ENCODE assay signal across 12 cellular contexts in genomic region chr1:202158810-202159533, GRCh38. TPM values are rescaled to one million over a fixed set of nuclear protein-coding genes. Genes with fewer than 3 reads are reported as not detected.
DNase-seq lines count a peak whose midpoint lies in the region; ATAC-seq, FAIRE-seq and TF ChIP-seq lines count a peak whose summit lies in the region.
"Had no signal": no experiment of that assay in that cellular context is flagged by ENCODE, and none has a peak within 500 bp of the region (broad histone marks: within the 10 kb centered on the region; RNA-seq: fewer than 3 reads in every experiment).

No MANE protein-coding gene starts in this region.

- no peaks in the 10 kb centered on the region for H3K9me3 ChIP-seq in GM12878 (replicated peaks; ENCODE audit: control insufficient read depth, insufficient read depth, low read length)
- H3K9me3 ChIP-seq in stomach: no peaks in the 10 kb centered on the region
- no peaks in the 10 kb centered on the region for H3K9me3 ChIP-seq in trophoblast cell (ENCODE audit: insufficient read depth, low read depth, low read length)
- H3K9me3 ChIP-seq: left lung had no signal

- no peaks in the 10 kb centered on the region for H3K79me1 ChIP-seq in trophoblast cell (ENCODE audit: low read length)

- CTCF ChIA-PET in GM12878 (lab: Yijun Ruan, JAX): interaction anchor here (0.7 to 9.2 kb wide), 8 partner anchors 12 to 181 kb away, joined by 3 to 171 read pairs (median 8); no protein-coding TSS in a partner anchor

- H3K23ac ChIP-seq in trophoblast cell (ENCODE audit: low read length): no peak overlapping the region

- no peak overlapping the region for H2BK120ac ChIP-seq in trophoblast cell (ENCODE audit: insufficient read depth, low read length, poor library complexity)

- peaks cover 8 to 14% of the 10 kb centered on the region in 2 experiments; a peak in 3 of 4 replicates for H3K36me3 ChIP-seq in GM12878 (ENCODE audit: control insufficient read depth in 2 of 2, insufficient read depth in 2 of 2, low read length in 1 of 2)
- H3K36me3 ChIP-seq in stomach: peaks cover 0 to 5% (median 0%) of the 10 kb centered on the region in 4 donors
- H3K36me3 ChIP-seq in trophoblast cell (ENCODE audit: control insufficient read depth in 1 of 2, insufficient read depth in 2 of 2, low read length in 2 of 2): no peaks in the 10 kb centered on the region

- TF ChIP-seq EP300 in GM12878 (IDR thresholded peaks at IDR 0.05; ENCODE audit: borderline replicate concordance in 1 of 2, control insufficient read depth in 1 of 2, low read depth in 2 of 2, low read length in 2 of 2) (no peak), stomach (IDR thresholded peaks at IDR 0.05) (no peak)

- H3K36me3 Mint-ChIP-seq in activated CD4-positive, alpha-beta T cell treated with anti-CD3 and anti-CD28 coated beads, Interleukin-2, amount 10 ng/mL, durations not matched to agents 24 days and 14 days (ENCODE audit: low read depth): peaks cover 62% of the 10 kb centered on the region

- SMC1A ChIA-PET in GM12878 (lab: Charles Lee; ENCODE audit: uncharacterized antibody, unreplicated experiment): interaction anchor here (2.4 kb wide), 1 partner anchor 16 kb away, joined by 11 read pairs; the partner anchor contains the start of gene ARL8A

- TF ChIP-seq POLR2A in GM12878 (IDR thresholded peaks at IDR 0.05; ENCODE audit: low read depth, low read length): no peak; the same call in 1 of the 2 replicates
- no peak for TF ChIP-seq POLR2A in stomach (IDR thresholded peaks at IDR 0.05)

- no peak overlapping the region for H3K18ac ChIP-seq in trophoblast cell (ENCODE audit: low read length)

- no peaks in the 10 kb centered on the region for H4K20me1 ChIP-seq in GM12878 (ENCODE audit: control insufficient read depth, insufficient read depth)

- in situ Hi-C loops in GM12878 (cut with MboI): no loop called here

- H3K9ac ChIP-seq in GM12878 (ENCODE audit: control insufficient read depth, insufficient read depth, low read length) (peak overlapping the region; percentile 100), trophoblast cell (ENCODE audit: low read length) (no peak overlapping the region)

- FAIRE-seq in GM12878 (lab: Jason Lieb, UNC): no peak
- FAIRE-seq: TTC549 had no signal

- H3K14ac ChIP-seq in trophoblast cell (ENCODE audit: low read length): no peak overlapping the region

- peak overlapping the region; percentile 85 for H3K4me3 ChIP-seq in GM12878
- peak overlapping the region; percentile 26 to 39 (median 35) for H3K4me3 ChIP-seq in stomach
- no peak overlapping the region for H3K4me3 ChIP-seq in trophoblast cell (ENCODE audit: low read depth, low read length)

- TF ChIP-seq RAD21 in GM12878 (IDR thresholded peaks at IDR 0.05; ENCODE audit: insufficient read depth, low read depth, low read length): no peak

- H2BK5ac ChIP-seq in trophoblast cell (ENCODE audit: low read depth, low read length, poor library complexity): no peak overlapping the region

- POLR2A ChIA-PET in GM12878 (lab: Charles Lee): interaction anchor here (0.6 to 3.0 kb wide), 5 partner anchors 12 to 1723 kb away, joined by 3 to 15 read pairs (median 6); partner anchors contain the start of gene ELF3

- peak; percentile 76 for DNase-seq in activated CD4-positive, alpha-beta T cell treated with anti-CD3 and anti-CD28 coated beads, Interleukin-2, amount 10 ng/mL, durations not matched to agents 24 days and 14 days
- DNase-seq in activated CD4-positive, alpha-beta T cell treated with anti-CD3 and anti-CD28 coated beads, Interleukin-2, amount 50 U/mL, for 4 hours: no peak
- DNase-seq in NOMO-1 treated with dmso at 0.1 percent for 144 hours (lab: John Stamatoyannopoulos, UW; ENCODE audit: unreplicated experiment) (peak; percentile 32), GM12878 (ENCODE audit: low read depth, low spot score) (no peak), stomach (no peak), trophoblast cell (no peak)
- DNase-seq: left lung had no signal

- H2BK12ac ChIP-seq in trophoblast cell (ENCODE audit: low read length): no peak overlapping the region

- peaks cover 49% of the 10 kb centered on the region for H3K4me1 ChIP-seq in GM12878 (ENCODE audit: control insufficient read depth, insufficient read depth, low read length)
- H3K4me1 ChIP-seq in stomach: peaks cover 0 to 35% (median 14%) of the 10 kb centered on the region in 4 donors
- H3K4me1 ChIP-seq in trophoblast cell (ENCODE audit: control insufficient read depth in 1 of 2, insufficient read depth in 2 of 2, low read length in 2 of 2): peaks cover 4 to 12% of the 10 kb centered on the region in 2 experiments

- H2AFZ ChIP-seq in GM12878 (ENCODE audit: control insufficient read depth, low read depth, low read length) (no peak overlapping the region; the same call in 1 of the 2 replicates), trophoblast cell (ENCODE audit: insufficient read depth, low read length, poor library complexity) (no peak overlapping the region)

- no peak overlapping the region for H3K4ac ChIP-seq in trophoblast cell (ENCODE audit: low read depth, low read length)

- H3K27me3 ChIP-seq in GM12878 (replicated peaks in 1 of 2; ENCODE audit: control insufficient read depth in 2 of 2, insufficient read depth in 2 of 2, low read length in 1 of 2) (no peaks in the 10 kb centered on the region), stomach (peaks cover 0 to 4% (median 0%) of the 10 kb centered on the region in 3 donors), trophoblast cell (ENCODE audit: insufficient read depth, low read length) (no peaks in the 10 kb centered on the region)
- H3K27me3 ChIP-seq: left lung had no signal

- H3K4me2 ChIP-seq in GM12878 (ENCODE audit: control insufficient read depth, insufficient read depth) (peak overlapping the region; percentile 100), trophoblast cell (ENCODE audit: low read length) (no peak overlapping the region)

- intact Hi-C loops in activated CD4-positive, alpha-beta T cell treated with anti-CD3 and anti-CD28 coated beads, Interleukin-2, amount 10 ng/mL, durations not matched to agents 24 days and 14 days (cut with micrococcal nuclease): no loop called here
- intact Hi-C loops in GM12878 (cut with micrococcal nuclease; ENCODE audit: unreplicated experiment) (no loop called here), stomach (cut with DNase I; ENCODE audit: low total_unique reads) (no loop called here)

- H4K8ac ChIP-seq in trophoblast cell (ENCODE audit: low read depth, low read length): no peak overlapping the region

- no peaks in the 10 kb centered on the region for H3K27me3 Mint-ChIP-seq in activated CD4-positive, alpha-beta T cell treated with anti-CD3 and anti-CD28 coated beads, Interleukin-2, amount 10 ng/mL, durations not matched to agents 24 days and 14 days

- H3K9me3 Mint-ChIP-seq in activated CD4-positive, alpha-beta T cell treated with anti-CD3 and anti-CD28 coated beads, Interleukin-2, amount 10 ng/mL, durations not matched to agents 24 days and 14 days: no peaks in the 10 kb centered on the region

- H3K27ac ChIP-seq in GM12878 (ENCODE audit: control insufficient read depth, insufficient read depth): peak overlapping the region; percentile 97
- H3K27ac ChIP-seq in stomach: peak overlapping the region in 3 of 5 donors; percentile 74 to 84 (median 80)
- H3K27ac ChIP-seq in trophoblast cell (ENCODE audit: low read depth, low read length): no peak overlapping the region

- peak; percentile 43 to 70 (median 49) for TF ChIP-seq CTCF in GM12878 (IDR thresholded peaks at IDR 0.05 in 2 of 3, conservative IDR thresholded peaks at IDR 0.05 in 1 of 3; ENCODE audit: control insufficient read depth in 2 of 3, extremely low read depth in 1 of 3, insufficient read depth in 1 of 3, low read depth in 3 of 3, low read length in 3 of 3)
- TF ChIP-seq CTCF in stomach (IDR thresholded peaks at IDR 0.05): no peak

- TSS peak; percentile 83 for BruUV-seq in GM12878 (replicated peaks; lab: Mats Ljungman, UMichigan)

- H3K79me2 ChIP-seq in GM12878 (ENCODE audit: control insufficient read depth, insufficient read depth, low read length) (peaks cover 35% of the 10 kb centered on the region), trophoblast cell (ENCODE audit: control insufficient read depth, insufficient read depth, low read length, poor library complexity) (no peaks in the 10 kb centered on the region)

- H2AK5ac ChIP-seq in trophoblast cell (ENCODE audit: low read length): no peak overlapping the region

- peaks cover 69% of the 10 kb centered on the region for H3K4me1 Mint-ChIP-seq in activated CD4-positive, alpha-beta T cell treated with anti-CD3 and anti-CD28 coated beads, Interleukin-2, amount 10 ng/mL, durations not matched to agents 24 days and 14 days

- RAD21 ChIA-PET in GM12878 (lab: Charles Lee; ENCODE audit: unreplicated experiment): interaction anchor here (0.6 to 2.6 kb wide), 7 partner anchors 15 to 170 kb away, joined by 3 to 11 read pairs (median 3); partner anchors contain the start of genes ARL8A, ELF3 and GPR37L1

- 14% methylated on average over 8 of the region's 10 CpGs for WGBS in GM12878 (ENCODE audit: insufficient coverage, insufficient replicate concordance, low lambda C conversion rate, missing lambda C conversion rate)
- 77 to 84% (median 79%) methylated on average over 5 to 10 of the region's 10 CpGs for WGBS in stomach, 5 donors
- no CpG with 5 or more reads among the region's 10 CpGs for WGBS in trophoblast cell (ENCODE audit: extremely low coverage, insufficient coverage, insufficient read length)

- peak overlapping the region; percentile 97 for H3K27ac Mint-ChIP-seq in activated CD4-positive, alpha-beta T cell treated with anti-CD3 and anti-CD28 coated beads, Interleukin-2, amount 10 ng/mL, durations not matched to agents 24 days and 14 days

- no peak overlapping the region for H4K91ac ChIP-seq in trophoblast cell (ENCODE audit: low read depth, low read length)

- H3K4me3 Mint-ChIP-seq in activated CD4-positive, alpha-beta T cell treated with anti-CD3 and anti-CD28 coated beads, Interleukin-2, amount 10 ng/mL, durations not matched to agents 24 days and 14 days: peak overlapping the region; percentile 99

- ATAC-seq in GM12878 (peak; percentile 48), HG03039 (IDR thresholded peaks at IDR 0.05; ENCODE audit: unreplicated experiment) (no peak), HG02970 (IDR thresholded peaks at IDR 0.05; ENCODE audit: low FRiP score, unreplicated experiment) (no peak)
- ATAC-seq: left lung had no signal

- H4K12ac ChIP-seq in trophoblast cell (ENCODE audit: low read depth, low read length): no peak overlapping the region

RNA-seq across cellular contexts. Expression of gene PTPN7, which starts 1.4 kb away (rescaled TPM):
- 475 and 478 TPM in 2 replicates for total RNA-seq in activated CD4-positive, alpha-beta T cell treated with anti-CD3 and anti-CD28 coated beads, Interleukin-2, amount 10 ng/mL, durations not matched to agents 24 days and 14 days
- 135 and 145 TPM in 2 replicates for total RNA-seq in GM12878 (2013; cell fraction: nucleolus; rRNA removed)
- 95.2 and 111 TPM in 2 replicates for total RNA-seq in GM12878 (2014; rRNA removed)
- total RNA-seq in GM12878 (2014; rRNA removed; fragmentation: Illumina TruSeq; extraction: Trizol): 61.6 and 78.5 TPM in 2 replicates
- 99.8 and 102 TPM in 2 replicates for total RNA-seq in GM12878 (2021)
- polyA plus RNA-seq in GM12878 (2011; ENCODE audit: low read depth): 31.0 TPM
- 74.3 and 91.0 TPM in 2 replicates for polyA plus RNA-seq in GM12878 (2011; rRNA removed)
- polyA plus RNA-seq in GM12878 (2011; cell fraction: cytosol; rRNA removed): 168 and 186 TPM in 2 replicates
- 173 and 188 TPM in 2 replicates for polyA plus RNA-seq in GM12878 (2011; cell fraction: nucleus; rRNA removed)
- polyA plus RNA-seq in GM12878 (2012): 48.5 and 49.9 TPM in 2 replicates
- 73.7 and 102 TPM in 2 replicates for polyA plus RNA-seq in GM12878 (2014; fragmentation: Illumina TruSeq; extraction: Trizol)
- 10 to 100 TPM in 1 of 2 experiments, 1 to 10 TPM in 1; 7.9 to 14.2 TPM for polyA plus RNA-seq in GM12878 (2014; fragmentation: Nextera tagmentation; extraction: Ambion mirVana)
- 100 and 102 TPM in 2 replicates for polyA plus RNA-seq in GM12878 (2014; rRNA removed)
- polyA plus RNA-seq in GM12878 (2016; fragmentation: Nextera tagmentation; extraction: Ambion mirVana): 100 to 1,000 TPM; 116 to 117 TPM
- 97.4 and 135 TPM in 2 replicates for polyA minus RNA-seq in GM12878 (2011; rRNA and poly(A)+ RNA removed)
- 50.4 and 50.5 TPM in 2 replicates for polyA minus RNA-seq in GM12878 (2011; cell fraction: cytosol; rRNA and poly(A)+ RNA removed)
- 50.2 and 85.1 TPM in 2 replicates for polyA minus RNA-seq in GM12878 (2011; cell fraction: nucleus; rRNA and poly(A)+ RNA removed)
- 10 to 100 TPM in 1 of 5 donors, 1 to 10 TPM in 3, not detected in 1; 2.0 to 16.3 (median 4.6) TPM for total RNA-seq in stomach
- polyA plus RNA-seq in stomach: 1 to 10 TPM; 1.8 to 4.4 (median 2.1) TPM
- polyA plus RNA-seq in trophoblast cell (2013): not detected in 2 replicates
- polyA plus RNA-seq: AG04450 had no signal

RNA-seq across cellular contexts. Expression of gene ARL8A, which starts 14.4 kb away (rescaled TPM):
- 51.9 and 57.4 TPM in 2 replicates for total RNA-seq in activated CD4-positive, alpha-beta T cell treated with anti-CD3 and anti-CD28 coated beads, Interleukin-2, amount 10 ng/mL, durations not matched to agents 24 days and 14 days
- 13.7 and 18.1 TPM in 2 replicates for total RNA-seq in GM12878 (2013; cell fraction: nucleolus; rRNA removed)
- total RNA-seq in GM12878 (2014; rRNA removed): 18.8 and 20.7 TPM in 2 replicates
- total RNA-seq in GM12878 (2014; rRNA removed; fragmentation: Illumina TruSeq; extraction: Trizol): 10.3 and 12.0 TPM in 2 replicates
- total RNA-seq in GM12878 (2021): 30.5 and 33.6 TPM in 2 replicates
- 23.6 TPM for polyA plus RNA-seq in GM12878 (2011; ENCODE audit: low read depth)
- 49.2 and 49.5 TPM in 2 replicates for polyA plus RNA-seq in GM12878 (2011; rRNA removed)
- polyA plus RNA-seq in GM12878 (2011; cell fraction: cytosol; rRNA removed): 26.9 and 35.2 TPM in 2 replicates
- 35.2 and 47.4 TPM in 2 replicates for polyA plus RNA-seq in GM12878 (2011; cell fraction: nucleus; rRNA removed)
- 21.0 and 42.5 TPM in 2 replicates for polyA plus RNA-seq in GM12878 (2012)
- 11.3 and 15.4 TPM in 2 replicates for polyA plus RNA-seq in GM12878 (2014; fragmentation: Illumina TruSeq; extraction: Trizol)
- 1 to 10 TPM in 1 of 2 experiments, under 1 TPM in 1; 0.34 to 2.4 TPM for polyA plus RNA-seq in GM12878 (2014; fragmentation: Nextera tagmentation; extraction: Ambion mirVana)
- 22.8 and 25.7 TPM in 2 replicates for polyA plus RNA-seq in GM12878 (2014; rRNA removed)
- polyA plus RNA-seq in GM12878 (2016; fragmentation: Nextera tagmentation; extraction: Ambion mirVana): 10 to 100 TPM; 10.8 to 15.4 TPM
- polyA minus RNA-seq in GM12878 (2011; rRNA and poly(A)+ RNA removed): 18.5 and 19.3 TPM in 2 replicates
- 11.0 and 13.8 TPM in 2 replicates for polyA minus RNA-seq in GM12878 (2011; cell fraction: cytosol; rRNA and poly(A)+ RNA removed)
- polyA minus RNA-seq in GM12878 (2011; cell fraction: nucleus; rRNA and poly(A)+ RNA removed): 8.1 and 10.2 TPM in 2 replicates
- 10 to 100 TPM in 4 of 5 donors, 1 to 10 TPM in 1; 7.8 to 34.5 (median 29.4) TPM for total RNA-seq in stomach
- 10 to 100 TPM; 18.3 to 20.4 (median 19.1) TPM for polyA plus RNA-seq in stomach
- 20.3 and 20.9 TPM in 2 replicates for polyA plus RNA-seq in trophoblast cell (2013)

RNA-seq across cellular contexts. Expression of gene LGR6, which starts 34.6 kb away (rescaled TPM):
- not detected in 2 replicates for total RNA-seq in activated CD4-positive, alpha-beta T cell treated with anti-CD3 and anti-CD28 coated beads, Interleukin-2, amount 10 ng/mL, durations not matched to agents 24 days and 14 days
- 0.13 TPM in 1 of 2 replicates, not detected in the other for total RNA-seq in GM12878 (2013; cell fraction: nucleolus; rRNA removed)
- total RNA-seq in GM12878 (2014; rRNA removed): 0.05 TPM in 1 of 2 replicates, not detected in the other
- not detected in 2 replicates for total RNA-seq in GM12878 (2014; rRNA removed; fragmentation: Illumina TruSeq; extraction: Trizol)
- total RNA-seq in GM12878 (2021): not detected in 2 replicates
- not detected for polyA plus RNA-seq in GM12878 (2011; ENCODE audit: low read depth)
- polyA plus RNA-seq in GM12878 (2011; rRNA removed): not detected in 2 replicates
- polyA plus RNA-seq in GM12878 (2011; cell fraction: cytosol; rRNA removed): 0.01 and 0.05 TPM in 2 replicates
- 0.12 and 0.19 TPM in 2 replicates for polyA plus RNA-seq in GM12878 (2011; cell fraction: nucleus; rRNA removed)
- 0.04 TPM in 1 of 2 replicates, not detected in the other for polyA plus RNA-seq in GM12878 (2012)
- not detected in 2 replicates for polyA plus RNA-seq in GM12878 (2014; fragmentation: Illumina TruSeq; extraction: Trizol)
- not detected for polyA plus RNA-seq in GM12878 (2014; fragmentation: Nextera tagmentation; extraction: Ambion mirVana)
- polyA plus RNA-seq in GM12878 (2014; rRNA removed): 0.04 TPM in 1 of 2 replicates, not detected in the other
- not detected for polyA plus RNA-seq in GM12878 (2016; fragmentation: Nextera tagmentation; extraction: Ambion mirVana)
- polyA minus RNA-seq in GM12878 (2011; rRNA and poly(A)+ RNA removed): not detected in 2 replicates
- not detected in 2 replicates for polyA minus RNA-seq in GM12878 (2011; cell fraction: cytosol; rRNA and poly(A)+ RNA removed)
- not detected in 2 replicates for polyA minus RNA-seq in GM12878 (2011; cell fraction: nucleus; rRNA and poly(A)+ RNA removed)
- total RNA-seq in stomach: under 1 TPM in 2 of 5 donors, not detected in 3; 0.43 to 0.73 TPM
- polyA plus RNA-seq in stomach: 1 to 10 TPM in 1 of 3 donors, under 1 TPM in 1, not detected in 1; 0.15 to 3.5 TPM
- polyA plus RNA-seq in trophoblast cell (2013): 0.04 and 0.10 TPM in 2 replicates
- total RNA-seq: dermis blood vessel endothelial cell had no signal
- polyA plus RNA-seq: AG04450 had no signal

RNA-seq across cellular contexts. Expression of gene GPR37L1, which starts 36.3 kb away (rescaled TPM):
- total RNA-seq in activated CD4-positive, alpha-beta T cell treated with anti-CD3 and anti-CD28 coated beads, Interleukin-2, amount 10 ng/mL, durations not matched to agents 24 days and 14 days: not detected in 2 replicates
- not detected in 2 replicates for total RNA-seq in GM12878 (2013; cell fraction: nucleolus; rRNA removed)
- total RNA-seq in GM12878 (2014; rRNA removed) (under 0.01 TPM in 1 of 2 replicates, not detected in the other), GM12878 (2014; rRNA removed; fragmentation: Illumina TruSeq; extraction: Trizol) (not detected in 2 replicates), GM12878 (2021) (not detected in 2 replicates), stomach (1 to 10 TPM in 1 of 5 donors, under 1 TPM in 3, not detected in 1; under 0.01 to 2.0 (median 0.45) TPM)
- polyA plus RNA-seq in GM12878 (2011; ENCODE audit: low read depth): 0.05 TPM
- polyA plus RNA-seq in GM12878 (2011; rRNA removed) (not detected in 2 replicates), GM12878 (2014; fragmentation: Illumina TruSeq; extraction: Trizol) (not detected in 2 replicates), GM12878 (2014; fragmentation: Nextera tagmentation; extraction: Ambion mirVana) (under 1 TPM; under 0.01 to 0.02 TPM), GM12878 (2014; rRNA removed) (0.01 TPM in 1 of 2 replicates, not detected in the other), GM12878 (2016; fragmentation: Nextera tagmentation; extraction: Ambion mirVana) (under 1 TPM; 0.03 to 0.08 TPM), stomach (under 1 TPM in 1 of 3 donors, not detected in 2; 0.18 TPM)
- polyA plus RNA-seq in GM12878 (2011; cell fraction: cytosol; rRNA removed): 0.02 TPM in 1 of 2 replicates, not detected in the other
- polyA plus RNA-seq in GM12878 (2011; cell fraction: nucleus; rRNA removed): not detected in 2 replicates
- polyA plus RNA-seq in GM12878 (2012): 0.06 and 0.14 TPM in 2 replicates
- not detected in 2 replicates for polyA minus RNA-seq in GM12878 (2011; rRNA and poly(A)+ RNA removed)
- not detected in 2 replicates for polyA minus RNA-seq in GM12878 (2011; cell fraction: cytosol; rRNA and poly(A)+ RNA removed)
- not detected in 2 replicates for polyA minus RNA-seq in GM12878 (2011; cell fraction: nucleus; rRNA and poly(A)+ RNA removed)
- 0.03 TPM in 2 replicates for polyA plus RNA-seq in trophoblast cell (2013)
- total RNA-seq: dermis blood vessel endothelial cell had no signal
- polyA plus RNA-seq: AG04450 had no signal

Comparison
In these comparisons a context has a peak if more than half of its experiments do, and no peak if none do; other contexts are left out.
1. DNase-seq: peak in activated CD4-positive, alpha-beta T cell treated with anti-CD3 and anti-CD28 coated beads, Interleukin-2, amount 10 ng/mL, durations not matched to agents 24 days and 14 days (single experiment) and NOMO-1 treated with dmso at 0.1 percent for 144 hours (single experiment); none in activated CD4-positive, alpha-beta T cell treated with anti-CD3 and anti-CD28 coated beads, Interleukin-2, amount 50 U/mL, for 4 hours (0 of 2), GM12878 (single experiment), stomach (single experiment) and trophoblast cell (0 of 2).
2. CTCF ChIP-seq: peak in GM12878 (3 of 3); none in stomach (0 of 7).